ENCODE assay signal across 23 cellular contexts in genomic region chr2:88764141-88764849, GRCh38.
A peak's percentile ranks its signal among the peaks of the same experiment; 100 is the strongest.
DNase-seq lines count a peak whose midpoint lies in the region; ATAC-seq and TF ChIP-seq lines count a peak whose summit lies in the region.
"Had no signal": no experiment of that assay in that cellular context is flagged by ENCODE, and none has a peak within 500 bp of the region (broad histone marks: within the 10 kb centered on the region; RNA-seq: fewer than 3 reads in every experiment).

No MANE protein-coding gene starts in this region.

- H3K4me3 Mint-ChIP-seq in stimulated activated naive CD8-positive, alpha-beta T cell treated with anti-CD3 and anti-CD28 coated beads, Interleukin-15, amount 100 ng/mL, for 72 hours = peak overlapping the region; percentile 12 to 78
- H3K4me3 Mint-ChIP-seq in brain = peak overlapping the region in 4 of 5 experiments; percentile 18 to 59 (median 48)
- peak overlapping the region in 6 of 10 donors; percentile 10 to 78 (median 26) for H3K4me3 Mint-ChIP-seq in naive thymus-derived CD8-positive, alpha-beta T cell
- H3K4me3 Mint-ChIP-seq: activated T-cell treated with anti-CD3 and anti-CD28 coated beads, Interleukin-2, amount 50 U/mL, for 24 hours; immature natural killer cell had no signal

- H3K9me3 Mint-ChIP-seq in stimulated activated naive CD8-positive, alpha-beta T cell treated with anti-CD3 and anti-CD28 coated beads, Interleukin-15, amount 100 ng/mL, for 72 hours = peaks cover 0 to 13% of the 10 kb centered on the region in 2 donors
- H3K9me3 Mint-ChIP-seq in brain = peaks cover 3 to 18% (median 13%) of the 10 kb centered on the region in 5 experiments
- peaks cover 0 to 15% (median 4%) of the 10 kb centered on the region in 9 donors for H3K9me3 Mint-ChIP-seq in naive thymus-derived CD8-positive, alpha-beta T cell
- H3K9me3 Mint-ChIP-seq in activated naive CD4-positive, alpha-beta T cell treated with anti-CD3 and anti-CD28 coated beads, Interleukin-2, amount 50 U/mL, for 72 hours = peaks cover 0 to 8% of the 10 kb centered on the region in 2 donors

- H3K36me3 Mint-ChIP-seq in brain = no peaks in the 10 kb centered on the region
- H3K36me3 Mint-ChIP-seq in naive thymus-derived CD8-positive, alpha-beta T cell = peaks cover 0 to 10% (median 7%) of the 10 kb centered on the region in 3 donors
- H3K36me3 Mint-ChIP-seq in activated naive CD4-positive, alpha-beta T cell treated with anti-CD3 and anti-CD28 coated beads, Interleukin-2, amount 50 U/mL, for 72 hours = peaks cover 0 to 16% of the 10 kb centered on the region in 2 donors

- POLR2A ChIA-PET in naive thymus-derived CD8-positive, alpha-beta T cell (lab: Charles Lee) = interaction anchor here (0.9 to 2.0 kb wide), 2 partner anchors 10 to 13 kb away, joined by 5 read pairs; no protein-coding TSS in a partner anchor

- no peak for DNase-seq in stimulated activated naive CD8-positive, alpha-beta T cell treated with anti-CD3 and anti-CD28 coated beads, Interleukin-15, amount 100 ng/mL, for 72 hours
- DNase-seq in stimulated activated naive CD8-positive, alpha-beta T cell treated with anti-CD3 and anti-CD28 coated beads, Interleukin-15, Interleukin-2, amounts not matched to agents 100 U/mL and 50 U/mL, for 24 hours = no peak
- no peak for DNase-seq in naive thymus-derived CD8-positive, alpha-beta T cell
- DNase-seq in NCI-H524 (lab: John Stamatoyannopoulos, UW) = no peak
- no peak for DNase-seq in activated naive CD4-positive, alpha-beta T cell treated with anti-CD3 and anti-CD28 coated beads, Interleukin-2, amount 50 U/mL, for 72 hours (ENCODE audit: low spot score in 2 of 2)
- DNase-seq: activated T-cell treated with anti-CD3 and anti-CD28 coated beads, Interleukin-2, amount 50 U/mL, for 24 hours; adrenal gland; body of pancreas; CD4-positive, CD25-positive, alpha-beta regulatory T cell; DND-41; GOT3; immature natural killer cell; KBM-7; mesenchymal stem cell; NCI-H1092 treated with DMSO at 0.1 percent for 48 hours; NCI-H1694 treated with DMSO at 0.1 percent for 48 hours; SJCRH30; stimulated activated CD4-positive, alpha-beta T cell treated with anti-CD3 and anti-CD28 coated beads, Interleukin-4, amount 100 ng/mL, for 4 hours; T-cell had no signal

- H3K27ac Mint-ChIP-seq in stimulated activated naive CD8-positive, alpha-beta T cell treated with anti-CD3 and anti-CD28 coated beads, Interleukin-15, amount 100 ng/mL, for 72 hours = no peak overlapping the region
- H3K27ac Mint-ChIP-seq in brain = no peak overlapping the region
- H3K27ac Mint-ChIP-seq in naive thymus-derived CD8-positive, alpha-beta T cell = peak overlapping the region in 1 of 10 donors; percentile 53
- no peak overlapping the region for H3K27ac Mint-ChIP-seq in activated naive CD4-positive, alpha-beta T cell treated with anti-CD3 and anti-CD28 coated beads, Interleukin-2, amount 50 U/mL, for 72 hours
- H3K27ac Mint-ChIP-seq: activated T-cell treated with anti-CD3 and anti-CD28 coated beads, Interleukin-2, amount 50 U/mL, for 24 hours; CD4-positive, CD25-positive, alpha-beta regulatory T cell; immature natural killer cell; T-cell had no signal

- no peak for ATAC-seq in stimulated activated naive CD8-positive, alpha-beta T cell treated with anti-CD3 and anti-CD28 coated beads, Interleukin-15, amount 100 ng/mL, for 72 hours
- no peak for ATAC-seq in stimulated activated naive CD8-positive, alpha-beta T cell treated with anti-CD3 and anti-CD28 coated beads, Interleukin-15, Interleukin-2, amounts not matched to agents 100 U/mL and 50 U/mL, for 24 hours
- ATAC-seq in naive thymus-derived CD8-positive, alpha-beta T cell = no peak
- ATAC-seq in activated naive CD4-positive, alpha-beta T cell treated with anti-CD3 and anti-CD28 coated beads, Interleukin-2, amount 50 U/mL, for 72 hours = no peak
- ATAC-seq in GM21619 (IDR thresholded peaks at IDR 0.05; ENCODE audit: unreplicated experiment) (no peak), HG02763 (IDR thresholded peaks at IDR 0.05; ENCODE audit: unreplicated experiment) (no peak)
- ATAC-seq: body of pancreas, left lobe of liver had no signal

- H3K27me3 Mint-ChIP-seq in stimulated activated naive CD8-positive, alpha-beta T cell treated with anti-CD3 and anti-CD28 coated beads, Interleukin-15, amount 100 ng/mL, for 72 hours = peaks cover 25% of the 10 kb centered on the region
- H3K27me3 Mint-ChIP-seq in brain = peaks cover 32% of the 10 kb centered on the region
- peaks cover 0 to 16% (median 10%) of the 10 kb centered on the region in 5 donors for H3K27me3 Mint-ChIP-seq in naive thymus-derived CD8-positive, alpha-beta T cell

- no peak for TF ChIP-seq CTCF in brain (conservative IDR thresholded peaks at IDR 0.05)

- peaks cover 15% of the 10 kb centered on the region for H3K4me1 Mint-ChIP-seq in stimulated activated naive CD8-positive, alpha-beta T cell treated with anti-CD3 and anti-CD28 coated beads, Interleukin-15, amount 100 ng/mL, for 72 hours
- H3K4me1 Mint-ChIP-seq in brain = peaks cover 5% of the 10 kb centered on the region
- H3K4me1 Mint-ChIP-seq in naive thymus-derived CD8-positive, alpha-beta T cell = peaks cover 2 to 10% (median 7%) of the 10 kb centered on the region in 4 donors
- H3K4me1 Mint-ChIP-seq: immature natural killer cell had no signal
